8 cellular contexts compared by ENCODE assay signal in the genomic region with DNA sequence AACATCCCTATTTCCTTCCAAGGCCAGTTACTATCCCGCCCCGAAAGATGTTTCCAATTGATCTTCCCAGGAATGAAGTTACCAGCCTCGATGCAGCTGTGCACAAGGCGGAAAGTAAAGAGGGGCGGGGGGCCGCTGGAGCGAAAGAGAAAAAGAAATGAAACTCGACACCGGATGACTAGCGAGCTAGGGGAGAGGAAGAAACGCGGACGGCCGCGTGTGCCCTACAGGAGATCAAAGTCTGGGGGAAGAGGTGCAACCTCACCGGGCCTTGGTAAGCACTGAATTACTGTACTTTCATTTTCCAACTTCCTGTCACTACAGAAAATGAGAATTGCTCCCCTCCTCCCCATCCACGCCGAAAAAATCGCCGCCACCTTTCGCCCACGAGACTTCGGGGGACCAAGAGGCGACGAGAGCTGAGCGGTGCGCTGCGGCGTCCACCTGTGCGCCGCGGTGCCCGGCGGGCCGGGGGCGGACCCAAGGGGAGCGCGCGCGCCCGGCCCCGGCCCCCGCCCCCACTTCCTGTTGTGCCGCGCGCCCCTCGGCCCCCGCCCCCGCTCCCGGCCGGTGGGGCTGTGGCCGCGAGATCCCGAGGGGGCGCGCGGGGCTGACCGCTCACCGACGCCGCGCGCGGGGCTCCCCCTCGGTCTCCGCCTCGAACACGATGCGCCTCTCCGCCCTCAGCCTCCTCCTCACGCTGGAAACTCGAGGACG. TPM values are rescaled to one million over a fixed set of nuclear protein-coding genes. Genes with fewer than 3 reads are reported as not detected.
A peak's percentile ranks its signal among the peaks of the same experiment; 100 is the strongest.
DNase-seq lines count a peak whose midpoint lies in the region; ATAC-seq, FAIRE-seq and TF ChIP-seq lines count a peak whose summit lies in the region.

No MANE protein-coding gene starts in this region.

- H3K27me3 ChIP-seq in keratinocyte (ENCODE audit: control insufficient read depth, extremely low read depth, insufficient read depth, low read length) = no peaks in the 10 kb centered on the region

- no peaks in the 10 kb centered on the region for H4K20me1 ChIP-seq in keratinocyte (ENCODE audit: control insufficient read depth, extremely low read depth, insufficient read depth, low read length)

- FAIRE-seq in keratinocyte (lab: Jason Lieb, UNC) = no peak

- H3K4me1 ChIP-seq in keratinocyte (ENCODE audit: control insufficient read depth, extremely low read depth, insufficient read depth, low read length) = peaks cover 40% of the 10 kb centered on the region

- H3K27ac ChIP-seq in caudate nucleus (ENCODE audit: low read depth, low read length) = peak overlapping the region; percentile 85
- H3K27ac ChIP-seq in keratinocyte (ENCODE audit: control insufficient read depth, insufficient read depth, low read length) = peak overlapping the region; percentile 88

- no peak for TF ChIP-seq CTCF in AG10803 (conservative IDR thresholded peaks at IDR 0.05; ENCODE audit: low read length)
- TF ChIP-seq CTCF in keratinocyte (optimal IDR thresholded peaks at IDR 0.05 in 1 of 3, IDR thresholded peaks at IDR 0.05 in 1 of 3, conservative IDR thresholded peaks at IDR 0.05 in 1 of 3; ENCODE audit: extremely low read depth in 1 of 3, insufficient read depth in 2 of 3, low read length in 3 of 3) = no peak

- H3K36me3 ChIP-seq in keratinocyte (ENCODE audit: control insufficient read depth in 2 of 2, extremely low read depth in 1 of 2, insufficient read depth in 2 of 2, low read length in 2 of 2) = no peaks in the 10 kb centered on the region

- H3K9me1 ChIP-seq in keratinocyte (ENCODE audit: control insufficient read depth, extremely low read depth, insufficient read depth, low read length) = no peaks in the 10 kb centered on the region

- H3K4me3 ChIP-seq in AG10803 (ENCODE audit: low read length) (peak overlapping the region; percentile 88), keratinocyte (ENCODE audit: control insufficient read depth in 2 of 3, extremely low read depth in 1 of 3, insufficient read depth in 2 of 3, low read depth in 1 of 3, low read length in 3 of 3) (peak overlapping the region; percentile 55 to 97 (median 94))

- H3K4me2 ChIP-seq in keratinocyte (ENCODE audit: control insufficient read depth, extremely low read depth, insufficient read depth, low read depth, low read length) = peak overlapping the region; percentile 93

- peaks cover 44% of the 10 kb centered on the region for H3K79me2 ChIP-seq in keratinocyte (ENCODE audit: control insufficient read depth, insufficient read depth, low read length)

- H3K9ac ChIP-seq in keratinocyte (ENCODE audit: control insufficient read depth, extremely low read depth, insufficient read depth, low read length) = peak overlapping the region; percentile 96

- peak overlapping the region; percentile 56 for H2AFZ ChIP-seq in keratinocyte (ENCODE audit: control insufficient read depth, low read length)

- dilution Hi-C loops in keratinocyte (cut with MboI; ENCODE audit: extremely low pct_ligation_motif_present, low sequenced_read_pairs) = no loop called here

- no peaks in the 10 kb centered on the region for H3K9me3 ChIP-seq in keratinocyte (ENCODE audit: control insufficient read depth, low read depth, low read length)

- peak; percentile 63 for DNase-seq in AG10803 (ENCODE audit: low read depth)
- DNase-seq in NCI-H345 (lab: John Stamatoyannopoulos, UW) = peak; percentile 81
- DNase-seq in activated CD4-positive, CD25-positive, alpha-beta regulatory T cell (lab: John Stamatoyannopoulos, UW) = peak; percentile 55 to 70 (median 64)
- peak in 45 of 61 donors; percentile 2 to 75 (median 40) for DNase-seq in caudate nucleus (lab: John Stamatoyannopoulos, UW)
- peak; percentile 21 for DNase-seq in keratinocyte (ENCODE audit: low read depth, low spot score)
- peak; percentile 88 for DNase-seq in stimulated activated CD4-positive, alpha-beta T cell treated with anti-CD3 and anti-CD28 coated beads, Interleukin-15, amount 100 ng/mL, for 24 hours

- peak; percentile 64 for ATAC-seq in GM19043 (IDR thresholded peaks at IDR 0.05; ENCODE audit: low read depth, unreplicated experiment)
- ATAC-seq in HG03342 (IDR thresholded peaks at IDR 0.05; ENCODE audit: unreplicated experiment) = peak; percentile 62

RNA-seq across cellular contexts. Expression of gene ELK4, which starts 0.6 kb away (rescaled TPM):
- 4.5 to 8.6 TPM (median 7.3 TPM) in 3 replicates for polyA plus RNA-seq in keratinocyte
- 15.3 TPM for polyA plus RNA-seq in keratinocyte (2011; ENCODE audit: low read depth)
- 3.4 and 6.3 TPM in 2 replicates for polyA plus RNA-seq in keratinocyte (2011; cell fraction: cytosol; rRNA removed)
- 8.8 and 10.4 TPM in 2 replicates for polyA plus RNA-seq in keratinocyte (2011; cell fraction: nucleus; rRNA removed)
- 7.4 TPM in 2 replicates for polyA plus RNA-seq in keratinocyte (2012; ENCODE audit: low replicate concordance)
- polyA minus RNA-seq in keratinocyte = 8.8 to 17.5 TPM (median 12.0 TPM) in 3 replicates
- 6.7 TPM for polyA minus RNA-seq in keratinocyte (2011; cell fraction: cytosol; rRNA and poly(A)+ RNA removed)
- 6.2 and 12.6 TPM in 2 replicates for polyA minus RNA-seq in keratinocyte (2011; cell fraction: nucleus; rRNA and poly(A)+ RNA removed)

RNA-seq across cellular contexts. Expression of gene SLC45A3, which starts 49.1 kb away (rescaled TPM):
- polyA plus RNA-seq in keratinocyte = 2.1 to 2.8 TPM (median 2.5 TPM) in 3 replicates
- polyA plus RNA-seq in keratinocyte (2011; ENCODE audit: low read depth) = not detected
- 1.3 and 1.6 TPM in 2 replicates for polyA plus RNA-seq in keratinocyte (2011; cell fraction: cytosol; rRNA removed)
- 3.4 and 4.0 TPM in 2 replicates for polyA plus RNA-seq in keratinocyte (2011; cell fraction: nucleus; rRNA removed)
- 0.54 and 3.0 TPM in 2 replicates for polyA plus RNA-seq in keratinocyte (2012; ENCODE audit: low replicate concordance)
- polyA minus RNA-seq in keratinocyte = 1.9 to 3.7 TPM (median 2.1 TPM) in 3 replicates
- polyA minus RNA-seq in keratinocyte (2011; cell fraction: cytosol; rRNA and poly(A)+ RNA removed) = 3.5 TPM
- 3.1 and 3.4 TPM in 2 replicates for polyA minus RNA-seq in keratinocyte (2011; cell fraction: nucleus; rRNA and poly(A)+ RNA removed)

Comparison
In these comparisons a context has a peak if more than half of its experiments do, and no peak if none do; other contexts are left out.
1. Peak in every context shown above with its lines: DNase-seq, ATAC-seq, H3K4me3 ChIP-seq and H3K27ac ChIP-seq.
2. DNase-seq: peak in every context shown above with its lines; median percentile 88 in stimulated activated CD4-positive, alpha-beta T cell treated with anti-CD3 and anti-CD28 coated beads, Interleukin-15, amount 100 ng/mL, for 24 hours; 81 in NCI-H345; 64 in activated CD4-positive, CD25-positive, alpha-beta regulatory T cell; 63 in AG10803; 40 in caudate nucleus; 21 in keratinocyte.